In the genomic region with DNA sequence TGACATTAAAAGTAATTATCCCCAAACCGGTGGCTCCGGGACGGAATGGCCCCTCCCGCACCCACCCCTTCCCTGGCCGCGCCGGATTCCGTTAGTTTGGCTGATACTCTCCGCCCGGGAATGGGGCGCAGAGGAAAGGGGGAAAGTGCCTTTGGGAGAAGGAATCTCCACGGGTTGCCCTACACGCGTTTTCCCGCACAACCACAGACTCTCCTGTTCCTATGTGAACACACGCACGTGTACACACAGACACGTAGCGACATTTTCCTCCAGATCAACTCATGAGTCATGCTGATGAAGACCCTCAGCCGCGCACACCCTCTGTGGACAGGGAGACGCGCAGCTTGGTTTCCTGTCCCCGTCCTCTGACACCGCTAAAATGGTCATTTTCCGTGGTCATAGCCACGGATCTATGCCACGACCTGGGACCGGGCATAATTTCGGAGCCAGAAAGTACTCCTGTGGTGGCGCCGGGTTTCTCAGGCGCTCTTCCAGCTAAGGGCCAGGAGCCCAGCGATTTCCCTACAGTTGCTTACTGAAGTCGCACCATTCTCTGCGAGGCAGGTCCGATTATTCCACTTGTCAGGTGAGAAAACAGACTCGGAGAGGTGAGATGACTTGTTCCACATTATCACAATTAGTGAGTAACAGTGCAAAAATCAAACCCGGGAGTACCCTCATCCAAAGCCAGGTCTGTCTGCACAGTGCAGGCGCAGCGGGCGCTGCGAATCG, we compare ENCODE assay signal across 1 cellular context.
A peak's percentile ranks its signal among the peaks of the same experiment; 100 is the strongest.
TF ChIP-seq lines count a peak whose summit lies in the region.

No MANE protein-coding gene starts in this region.

TF ChIP-seq in H1, 55 proteins besides CTCF, POLR2A, EP300 and RAD21:
- TF ChIP-seq SIX5 (IDR thresholded peaks at IDR 0.05; ENCODE audit: low read depth, low read length) (no peak), EZH2 (IDR thresholded peaks at IDR 0.05; ENCODE audit: low read depth, low read length, severe bottlenecking) (peak; percentile 100), RNF2 (IDR thresholded peaks at IDR 0.05; ENCODE audit: borderline replicate concordance, low read depth, low read length, missing control alignments, poor library complexity, severe bottlenecking) (peak; percentile 88), SP1 (IDR thresholded peaks at IDR 0.05; ENCODE audit: low read depth, low read length) (no peak), CBX8 (IDR thresholded peaks at IDR 0.05; ENCODE audit: borderline replicate concordance, low read depth, low read length) (peak; percentile 78; the same call in 1 of the 2 replicates), CTBP2 (IDR thresholded peaks at IDR 0.05; ENCODE audit: borderline replicate concordance, insufficient read depth, insufficient read length, low read length) (peak; percentile 81)
